In the genomic region with DNA sequence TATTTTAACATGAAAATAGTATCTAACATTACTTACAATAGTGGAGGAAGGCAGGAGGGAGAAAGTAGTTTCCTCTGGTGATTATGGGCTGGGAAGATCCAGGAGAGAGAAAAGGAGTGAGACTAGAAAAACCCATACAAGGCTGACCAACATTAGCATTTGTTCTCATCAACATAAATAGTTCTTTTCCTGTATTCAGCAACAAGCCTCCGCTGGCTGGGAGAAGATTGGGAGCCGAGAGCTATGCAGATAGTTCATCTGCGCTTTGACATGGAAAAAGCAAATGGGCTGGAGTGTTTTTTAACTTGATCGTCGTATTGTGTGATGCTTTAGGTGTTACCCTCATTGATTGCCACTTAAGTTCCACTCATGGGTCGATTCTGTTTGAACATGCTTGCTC, we compare ENCODE assay signal across 14 cellular contexts.
DNase-seq lines count a peak whose midpoint lies in the region; ATAC-seq lines count a peak whose summit lies in the region.
"Had no signal": no experiment of that assay in that cellular context is flagged by ENCODE, and none has a peak within 500 bp of the region (broad histone marks: within the 10 kb centered on the region; RNA-seq: fewer than 3 reads in every experiment).

No MANE protein-coding gene starts in this region.

- no peak overlapping the region for H3K9ac ChIP-seq in NT2/D1 (ENCODE audit: insufficient read length, low read depth)

- no peaks in the 10 kb centered on the region for H3K9me3 ChIP-seq in NT2/D1 (ENCODE audit: insufficient read depth, low read length)
- H3K9me3 ChIP-seq: heart left ventricle had no signal

- H3K9me3 Mint-ChIP-seq in activated T-cell treated with anti-CD3 and anti-CD28 coated beads, Interleukin-2, amount 50 U/mL, for 4 hours, result no peaks in the 10 kb centered on the region
- H3K9me3 Mint-ChIP-seq in stimulated activated memory B cell treated with anti-CD40 and anti-IgM and Interleukin-4, amounts not matched to agents 10 μg/mL and 1 μg/mL and 100 μg/mL, for 72 hours, result no peaks in the 10 kb centered on the region

- peak overlapping the region; percentile 82 for H3K4me3 Mint-ChIP-seq in activated T-cell treated with anti-CD3 and anti-CD28 coated beads, Interleukin-2, amount 50 U/mL, for 4 hours
- H3K4me3 Mint-ChIP-seq in stimulated activated memory B cell treated with anti-CD40 and anti-IgM and Interleukin-4, amounts not matched to agents 10 μg/mL and 1 μg/mL and 100 μg/mL, for 72 hours, result peak overlapping the region; percentile 42

- DNase-seq in activated T-cell treated with anti-CD3 and anti-CD28 coated beads, Interleukin-2, amount 50 U/mL, for 4 hours, result no peak
- DNase-seq in activated T-cell treated with anti-CD3 and anti-CD28 coated beads for 4 hours (no peak), NT2/D1 (ENCODE audit: low read depth, low spot score) (peak; percentile 68), iPS DF 19.7 (ENCODE audit: low read depth, low spot score) (peak; percentile 17), HPDE6-E6E7 (ENCODE audit: extremely low spot score) (no peak), NCI-H226 (no peak)
- DNase-seq: heart left ventricle, left cardiac atrium, NCI-H187 treated with DMSO at 0.1 percent for 48 hours, NCI-H526, WERI-Rb-1 had no signal

- no peaks in the 10 kb centered on the region for H3K36me3 Mint-ChIP-seq in activated T-cell treated with anti-CD3 and anti-CD28 coated beads, Interleukin-2, amount 50 U/mL, for 4 hours (ENCODE audit: insufficient read depth)
- H3K36me3 Mint-ChIP-seq in stimulated activated memory B cell treated with anti-CD40 and anti-IgM and Interleukin-4, amounts not matched to agents 10 μg/mL and 1 μg/mL and 100 μg/mL, for 72 hours, result no peaks in the 10 kb centered on the region

- peaks cover 21% of the 10 kb centered on the region for H3K4me1 Mint-ChIP-seq in activated T-cell treated with anti-CD3 and anti-CD28 coated beads, Interleukin-2, amount 50 U/mL, for 4 hours (ENCODE audit: low read depth)
- H3K4me1 Mint-ChIP-seq in stimulated activated memory B cell treated with anti-CD40 and anti-IgM and Interleukin-4, amounts not matched to agents 10 μg/mL and 1 μg/mL and 100 μg/mL, for 72 hours, result peaks cover 13% of the 10 kb centered on the region

- H3K27me3 Mint-ChIP-seq in activated T-cell treated with anti-CD3 and anti-CD28 coated beads, Interleukin-2, amount 50 U/mL, for 4 hours (ENCODE audit: low read depth), result peaks cover 38% of the 10 kb centered on the region
- peaks cover 46% of the 10 kb centered on the region for H3K27me3 Mint-ChIP-seq in stimulated activated memory B cell treated with anti-CD40 and anti-IgM and Interleukin-4, amounts not matched to agents 10 μg/mL and 1 μg/mL and 100 μg/mL, for 72 hours

- H3K4me3 ChIP-seq in NT2/D1 (ENCODE audit: insufficient read length, low read depth), result no peak overlapping the region

- no peak overlapping the region for H3K27ac Mint-ChIP-seq in stimulated activated memory B cell treated with anti-CD40 and anti-IgM and Interleukin-4, amounts not matched to agents 10 μg/mL and 1 μg/mL and 100 μg/mL, for 72 hours

- H3K36me3 ChIP-seq in NT2/D1 (ENCODE audit: insufficient read depth, insufficient read length, low read length), result peaks cover 2% of the 10 kb centered on the region
- H3K36me3 ChIP-seq: heart left ventricle, WERI-Rb-1 had no signal

- no peaks in the 10 kb centered on the region for H3K4me1 ChIP-seq in NT2/D1 (ENCODE audit: insufficient read depth, insufficient read length)

- no peak for ATAC-seq in activated T-cell treated with anti-CD3 and anti-CD28 coated beads, Interleukin-2, amount 50 U/mL, for 4 hours
- ATAC-seq in stimulated activated memory B cell treated with anti-CD40 and anti-IgM and Interleukin-4, amounts not matched to agents 10 μg/mL and 1 μg/mL and 100 μg/mL, for 72 hours, result no peak
- no peak for ATAC-seq in HG03378 (IDR thresholded peaks at IDR 0.05; ENCODE audit: unreplicated experiment)
- ATAC-seq: esophagus mucosa, heart left ventricle, left cardiac atrium had no signal

- H3K27me3 ChIP-seq in NT2/D1 (ENCODE audit: insufficient read depth, insufficient read length), result no peaks in the 10 kb centered on the region
- H3K27me3 ChIP-seq: heart left ventricle had no signal

Comparison
In these comparisons a context has a peak if more than half of its experiments do, and no peak if none do; other contexts are left out.
1. DNase-seq: peak in NT2/D1 (single experiment) and iPS DF 19.7 (single experiment); none in activated T-cell treated with anti-CD3 and anti-CD28 coated beads, Interleukin-2, amount 50 U/mL, for 4 hours (single experiment), activated T-cell treated with anti-CD3 and anti-CD28 coated beads for 4 hours (single experiment), HPDE6-E6E7 (single experiment) and NCI-H226 (single experiment).